ENCODE assay signal across 7 cellular contexts in the genomic region with DNA sequence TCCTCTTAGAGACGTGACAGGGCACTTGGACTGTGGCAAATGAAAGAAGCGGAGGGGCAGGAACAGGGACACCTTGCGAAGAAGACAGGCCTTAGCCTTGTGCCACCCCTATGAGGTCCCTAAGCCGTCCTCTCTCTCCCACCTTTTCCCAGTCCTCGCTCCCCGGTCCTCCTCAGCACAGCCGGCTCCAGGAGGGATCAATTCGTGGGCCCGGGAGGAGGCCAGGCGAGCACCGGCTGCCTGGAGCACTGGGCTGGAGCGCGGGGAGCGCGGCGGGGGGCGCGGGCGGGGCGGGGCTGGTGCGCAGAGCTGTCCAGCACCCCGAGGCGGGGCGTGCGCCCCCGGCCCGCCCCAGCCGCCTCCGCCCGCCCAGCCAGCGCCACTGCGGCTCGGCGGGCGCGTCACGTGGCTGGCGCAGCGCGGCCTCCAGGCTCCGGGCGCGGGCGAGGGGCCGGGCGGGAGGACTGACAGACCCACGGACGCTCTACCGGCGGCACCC. TPM values are rescaled to one million over a fixed set of nuclear protein-coding genes. Genes with fewer than 3 reads are reported as not detected.
DNase-seq lines count a peak whose midpoint lies in the region; ATAC-seq lines count a peak whose summit lies in the region.

A gene with protein sequence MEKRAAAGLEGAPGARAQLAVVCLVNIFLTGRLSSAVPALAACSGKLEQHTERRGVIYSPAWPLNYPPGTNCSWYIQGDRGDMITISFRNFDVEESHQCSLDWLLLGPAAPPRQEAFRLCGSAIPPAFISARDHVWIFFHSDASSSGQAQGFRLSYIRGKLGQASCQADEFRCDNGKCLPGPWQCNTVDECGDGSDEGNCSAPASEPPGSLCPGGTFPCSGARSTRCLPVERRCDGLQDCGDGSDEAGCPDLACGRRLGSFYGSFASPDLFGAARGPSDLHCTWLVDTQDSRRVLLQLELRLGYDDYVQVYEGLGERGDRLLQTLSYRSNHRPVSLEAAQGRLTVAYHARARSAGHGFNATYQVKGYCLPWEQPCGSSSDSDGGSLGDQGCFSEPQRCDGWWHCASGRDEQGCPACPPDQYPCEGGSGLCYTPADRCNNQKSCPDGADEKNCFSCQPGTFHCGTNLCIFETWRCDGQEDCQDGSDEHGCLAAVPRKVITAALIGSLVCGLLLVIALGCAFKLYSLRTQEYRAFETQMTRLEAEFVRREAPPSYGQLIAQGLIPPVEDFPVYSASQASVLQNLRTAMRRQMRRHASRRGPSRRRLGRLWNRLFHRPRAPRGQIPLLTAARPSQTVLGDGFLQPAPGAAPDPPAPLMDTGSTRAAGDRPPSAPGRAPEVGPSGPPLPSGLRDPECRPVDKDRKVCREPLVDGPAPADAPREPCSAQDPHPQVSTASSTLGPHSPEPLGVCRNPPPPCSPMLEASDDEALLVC (plus strand): TSS at position 467 of the 499 bp plus-strand sequence. CDS start 456 bp downstream, outside the sequence.

- ATAC-seq in left lobe of liver = peak; percentile 78
- peak in 1 of 2 donors; percentile 34 for ATAC-seq in stimulated activated naive B cell treated with anti-CD40 and anti-IgM and Interleukin-4, amounts not matched to agents 10 μg/mL and 1 μg/mL and 100 μg/mL, for 72 hours (replicated peaks)
- no peak for ATAC-seq in GM18907 (IDR thresholded peaks at IDR 0.05; ENCODE audit: unreplicated experiment)
- no peak for ATAC-seq in HG02763 (IDR thresholded peaks at IDR 0.05; ENCODE audit: unreplicated experiment)

- peaks cover 0 to 5% of the 10 kb centered on the region in 2 donors for H3K4me1 Mint-ChIP-seq in stimulated activated naive B cell treated with anti-CD40 and anti-IgM and Interleukin-4, amounts not matched to agents 10 μg/mL and 1 μg/mL and 100 μg/mL, for 72 hours

- DNase-seq in H4 (ENCODE audit: low spot score) (no peak), NCI-H345 (lab: John Stamatoyannopoulos, UW) (peak; percentile 86), cerebellum (ENCODE audit: low spot score) (peak; percentile 84), left lobe of liver (ENCODE audit: low spot score) (peak; percentile 79)
- no peak for DNase-seq in stimulated activated naive B cell treated with anti-CD40 and anti-IgM and Interleukin-4, amounts not matched to agents 10 μg/mL and 1 μg/mL and 100 μg/mL, for 72 hours

- H3K27me3 Mint-ChIP-seq in stimulated activated naive B cell treated with anti-CD40 and anti-IgM and Interleukin-4, amounts not matched to agents 10 μg/mL and 1 μg/mL and 100 μg/mL, for 72 hours = peaks cover 37 to 55% of the 10 kb centered on the region in 2 donors

- no peak within 1 kb of the TSS for H3K27ac Mint-ChIP-seq in stimulated activated naive B cell treated with anti-CD40 and anti-IgM and Interleukin-4, amounts not matched to agents 10 μg/mL and 1 μg/mL and 100 μg/mL, for 72 hours

- no peaks in the 10 kb centered on the region for H3K36me3 Mint-ChIP-seq in stimulated activated naive B cell treated with anti-CD40 and anti-IgM and Interleukin-4, amounts not matched to agents 10 μg/mL and 1 μg/mL and 100 μg/mL, for 72 hours

- H3K9me3 Mint-ChIP-seq in stimulated activated naive B cell treated with anti-CD40 and anti-IgM and Interleukin-4, amounts not matched to agents 10 μg/mL and 1 μg/mL and 100 μg/mL, for 72 hours = no peaks in the 10 kb centered on the region

- peak within 1 kb of the TSS; percentile 70 to 74 for H3K4me3 Mint-ChIP-seq in stimulated activated naive B cell treated with anti-CD40 and anti-IgM and Interleukin-4, amounts not matched to agents 10 μg/mL and 1 μg/mL and 100 μg/mL, for 72 hours

RNA-seq across cellular contexts. Expression of the gene that starts here (rescaled TPM):
- total RNA-seq in H4 (2014; rRNA removed; shearing (Covaris generic)) = 11.7 and 17.0 TPM in 2 replicates
- total RNA-seq in cerebellum (40.0 TPM), left lobe of liver (45.7 TPM)

Comparison
In these comparisons a context has a peak if more than half of its experiments do, and no peak if none do; other contexts are left out.
1. DNase-seq: peak in NCI-H345 (single experiment), cerebellum (single experiment) and left lobe of liver (single experiment); none in H4 (single experiment) and stimulated activated naive B cell treated with anti-CD40 and anti-IgM and Interleukin-4, amounts not matched to agents 10 μg/mL and 1 μg/mL and 100 μg/mL, for 72 hours (single experiment).